Comparison of ENCODE assay signal across 25 cellular contexts in genomic region chr15:101337976-101338375, GRCh38.
"Had no signal": no experiment of that assay in that cellular context is flagged by ENCODE, and none has a peak within 500 bp of the region (broad histone marks: within the 10 kb centered on the region; RNA-seq: fewer than 3 reads in every experiment).

No MANE protein-coding gene starts in this region.

- H3K36me3 ChIP-seq: left lung, lower lobe of right lung, neutrophil, ovary, right atrium auricular region, tibial nerve, uterus had no signal

- H3K27ac ChIP-seq: hepatocyte, left lung, lower lobe of right lung, neutrophil, ovary, right atrium auricular region, right lobe of liver, tibial nerve, uterus had no signal

- H3K4me3 ChIP-seq: hepatocyte, left lung, lower lobe of right lung, ovary, right atrium auricular region, right lobe of liver, smooth muscle cell, tibial nerve, uterus had no signal

- H3K27me3 ChIP-seq: hepatocyte, left lung, ovary, right atrium auricular region, right lobe of liver, tibial nerve, uterus had no signal

- DNase-seq: islet precursor cell; kidney glomerular epithelial cell; left cardiac atrium; left lung; lower lobe of right lung; mammary epithelial cell; mesenchymal stem cell; naive thymus-derived CD8-positive, alpha-beta T cell; occipital lobe; ovary; right lobe of liver; stimulated activated CD4-positive, alpha-beta T cell treated with anti-CD3 and anti-CD28 coated beads, Interleukin-1b, Interleukin-23, amount 100 ng/mL, for 48 hours; stimulated activated CD4-positive, alpha-beta T cell treated with anti-CD3 and anti-CD28 coated beads, Interleukin-2, amount 100 ng/mL, for 48 hours; stimulated activated CD4-positive, alpha-beta T cell treated with anti-CD3 and anti-CD28 coated beads, Interleukin-4, amount 100 ng/mL, for 4 hours; stimulated activated CD8-positive, alpha-beta memory T cell treated with anti-CD3 and anti-CD28 coated beads, Interleukin-4, amount 100 ng/mL, for 48 hours; stimulated activated naive CD4-positive, alpha-beta T cell treated with Interleukin-2 at 50 U/mL for 16 hours; stimulated activated naive CD8-positive, alpha-beta T cell treated with anti-CD3 and anti-CD28 coated beads, Interleukin-15, amount 100 ng/mL, for 72 hours; substantia nigra; uterus had no signal

- H3K4me2 ChIP-seq: hepatocyte, smooth muscle cell had no signal

- ATAC-seq: left cardiac atrium; left lung; lower lobe of right lung; naive thymus-derived CD8-positive, alpha-beta T cell; right lobe of liver; stimulated activated memory B cell treated with anti-CD40 and anti-IgM and Interleukin-4, amounts not matched to agents 10 μg/mL and 1 μg/mL and 100 μg/mL, for 72 hours; stimulated activated naive CD8-positive, alpha-beta T cell treated with anti-CD3 and anti-CD28 coated beads, Interleukin-15, amount 100 ng/mL, for 72 hours had no signal

- H3K4me1 ChIP-seq: left lung, lower lobe of right lung, right atrium auricular region, right lobe of liver, tibial nerve, uterus had no signal

- H3K9me3 ChIP-seq: ovary, right atrium auricular region, right lobe of liver, uterus had no signal
